ENCODE assay signal across 1 cellular context in genomic region chr1:78064886-78065285, GRCh38. TPM values are rescaled to one million over a fixed set of nuclear protein-coding genes. Genes with fewer than 3 reads are reported as not detected.
"Had no signal": no experiment of that assay in that cellular context is flagged by ENCODE, and none has a peak within 500 bp of the region (broad histone marks: within the 10 kb centered on the region; RNA-seq: fewer than 3 reads in every experiment).

No MANE protein-coding gene starts in this region.

RNA-seq across cellular contexts. Expression of gene GIPC2, which starts 19.1 kb away (rescaled TPM):
- total RNA-seq: NCI-H460 had no signal
